In the genomic region with DNA sequence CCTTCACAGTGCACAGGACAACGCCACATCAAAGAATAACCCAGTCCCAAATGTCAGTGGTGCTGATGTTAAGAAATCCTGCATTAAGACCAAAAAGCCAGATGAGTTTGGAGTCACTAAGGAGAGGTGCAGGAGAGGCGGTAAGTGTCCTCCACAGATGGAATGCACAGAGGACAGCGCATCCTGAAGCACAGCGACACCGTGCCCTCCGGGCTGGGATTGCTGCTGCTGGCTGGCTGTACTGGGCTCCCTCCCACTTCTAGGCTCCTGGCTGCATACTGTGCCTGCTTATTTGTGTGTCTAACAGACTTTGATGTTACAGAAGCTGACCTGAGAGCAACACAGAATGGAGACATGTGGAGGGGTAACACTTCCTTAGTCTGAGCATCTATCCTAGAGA, we compare ENCODE assay signal across 16 cellular contexts.
"Had no signal": no experiment of that assay in that cellular context is flagged by ENCODE, and none has a peak within 500 bp of the region (broad histone marks: within the 10 kb centered on the region; RNA-seq: fewer than 3 reads in every experiment).

No MANE protein-coding gene starts in this region.

- H3K9me3 Mint-ChIP-seq: activated CD4-positive, alpha-beta T cell treated with anti-CD3 and anti-CD28 coated beads, Interleukin-2, amount 10 ng/mL, durations not matched to agents 7 days and 5 days; activated naive CD4-positive, alpha-beta T cell treated with anti-CD3 and anti-CD28 coated beads, Interleukin-2, amount 10 ng/mL, durations not matched to agents 7 days and 5 days; memory B cell; stimulated activated naive CD8-positive, alpha-beta T cell treated with anti-CD3 and anti-CD28 coated beads, Interleukin-15, Interleukin-2, amounts not matched to agents 100 ng/mL and 50 ng/mL, for 24 hours; T-helper 1 cell treated with Interleukin-12 subunit alpha and Interleukin-12 subunit beta and Interleukin-4 antibody, amounts not matched to agents 30 μg/mL and 1 μg/mL, for 36 hours had no signal

- H3K27ac Mint-ChIP-seq: activated CD4-positive, alpha-beta T cell treated with anti-CD3 and anti-CD28 coated beads, Interleukin-2, amount 10 ng/mL, durations not matched to agents 7 days and 5 days; activated naive CD4-positive, alpha-beta T cell treated with anti-CD3 and anti-CD28 coated beads, Interleukin-2, amount 10 ng/mL, durations not matched to agents 7 days and 5 days; memory B cell; stimulated activated naive CD8-positive, alpha-beta T cell treated with anti-CD3 and anti-CD28 coated beads, Interleukin-15, Interleukin-2, amounts not matched to agents 100 ng/mL and 50 ng/mL, for 24 hours; T-helper 1 cell treated with Interleukin-12 subunit alpha and Interleukin-12 subunit beta and Interleukin-4 antibody, amounts not matched to agents 30 μg/mL and 1 μg/mL, for 36 hours had no signal

- H3K36me3 ChIP-seq: adrenal gland, esophagus squamous epithelium, heart left ventricle, left lung, thoracic aorta, uterus had no signal

- ATAC-seq: heart left ventricle, left lung had no signal

- H3K9me3 ChIP-seq: adrenal gland, esophagus squamous epithelium, heart left ventricle, left lung, thoracic aorta, uterus had no signal

- H3K4me1 Mint-ChIP-seq: activated CD4-positive, alpha-beta T cell treated with anti-CD3 and anti-CD28 coated beads, Interleukin-2, amount 10 ng/mL, durations not matched to agents 7 days and 5 days; activated naive CD4-positive, alpha-beta T cell treated with anti-CD3 and anti-CD28 coated beads, Interleukin-2, amount 10 ng/mL, durations not matched to agents 7 days and 5 days; memory B cell had no signal

- H3K27me3 Mint-ChIP-seq: activated CD4-positive, alpha-beta T cell treated with anti-CD3 and anti-CD28 coated beads, Interleukin-2, amount 10 ng/mL, durations not matched to agents 7 days and 5 days; activated naive CD4-positive, alpha-beta T cell treated with anti-CD3 and anti-CD28 coated beads, Interleukin-2, amount 10 ng/mL, durations not matched to agents 7 days and 5 days; memory B cell; stimulated activated naive CD8-positive, alpha-beta T cell treated with anti-CD3 and anti-CD28 coated beads, Interleukin-15, Interleukin-2, amounts not matched to agents 100 ng/mL and 50 ng/mL, for 24 hours had no signal

- H3K4me3 Mint-ChIP-seq: activated CD4-positive, alpha-beta T cell treated with anti-CD3 and anti-CD28 coated beads, Interleukin-2, amount 10 ng/mL, durations not matched to agents 7 days and 5 days; activated naive CD4-positive, alpha-beta T cell treated with anti-CD3 and anti-CD28 coated beads, Interleukin-2, amount 10 ng/mL, durations not matched to agents 7 days and 5 days; memory B cell; stimulated activated naive CD8-positive, alpha-beta T cell treated with anti-CD3 and anti-CD28 coated beads, Interleukin-15, Interleukin-2, amounts not matched to agents 100 ng/mL and 50 ng/mL, for 24 hours; T-helper 1 cell treated with Interleukin-12 subunit alpha and Interleukin-12 subunit beta and Interleukin-4 antibody, amounts not matched to agents 30 μg/mL and 1 μg/mL, for 36 hours had no signal

- H3K27ac ChIP-seq: adrenal gland, esophagus squamous epithelium, heart left ventricle, left lung, thoracic aorta, uterus had no signal

- H3K4me1 ChIP-seq: adrenal gland, esophagus squamous epithelium, heart left ventricle, left lung, uterus had no signal

- H3K27me3 ChIP-seq: adrenal gland, esophagus squamous epithelium, heart left ventricle, left lung, uterus had no signal

- DNase-seq: activated CD4-positive, alpha-beta T cell treated with anti-CD3 and anti-CD28 coated beads, Interleukin-2, amount 10 ng/mL, durations not matched to agents 7 days and 5 days; activated CD4-positive, CD25-positive, alpha-beta regulatory T cell; activated CD8-positive, alpha-beta memory T cell treated with anti-CD3 and anti-CD28 coated beads for 24 hours; activated naive CD4-positive, alpha-beta T cell treated with anti-CD3 and anti-CD28 coated beads, Interleukin-2, amount 10 ng/mL, durations not matched to agents 7 days and 5 days; adrenal gland; dermis blood vessel endothelial cell; esophagus squamous epithelium; heart left ventricle; left lung; stimulated activated CD4-positive, alpha-beta T cell treated with anti-CD3 and anti-CD28 coated beads, Interleukin-12 subunit alpha, Interleukin-12 subunit beta, amount 100 ng/mL, for 4 hours; stimulated activated CD4-positive, alpha-beta T cell treated with anti-CD3 and anti-CD28 coated beads, Interleukin-2, amount 100 ng/mL, for 48 hours; uterus had no signal

- H3K36me3 Mint-ChIP-seq: activated naive CD4-positive, alpha-beta T cell treated with anti-CD3 and anti-CD28 coated beads, Interleukin-2, amount 10 ng/mL, durations not matched to agents 7 days and 5 days; memory B cell had no signal

- H3K4me3 ChIP-seq: adrenal gland, esophagus squamous epithelium, heart left ventricle, left lung, thoracic aorta, uterus had no signal
